In genomic region chr3:126577256-126577655, GRCh38 we compare ENCODE assay signal across 34 cellular contexts. TPM values are rescaled to one million over a fixed set of nuclear protein-coding genes. Genes with fewer than 3 reads are reported as not detected.
"Had no signal": no experiment of that assay in that cellular context is flagged by ENCODE, and none has a peak within 500 bp of the region (broad histone marks: within the 10 kb centered on the region; RNA-seq: fewer than 3 reads in every experiment).

No MANE protein-coding gene starts in this region.

- H3K36me3 Mint-ChIP-seq: activated naive CD8-positive, alpha-beta T cell treated with anti-CD3 and anti-CD28 coated beads for 36 hours had no signal

- H3K27me3 Mint-ChIP-seq: activated naive CD8-positive, alpha-beta T cell treated with anti-CD3 and anti-CD28 coated beads for 36 hours had no signal

- H3K27ac Mint-ChIP-seq: activated CD4-positive, alpha-beta T cell treated with anti-CD3 and anti-CD28 coated beads, Interleukin-2, amount 10 ng/mL, durations not matched to agents 24 days and 14 days; activated CD8-positive, alpha-beta T cell treated with anti-CD3 and anti-CD28 coated beads for 36 hours; activated naive CD8-positive, alpha-beta T cell treated with anti-CD3 and anti-CD28 coated beads for 36 hours; activated T-cell treated with anti-CD3 and anti-CD28 coated beads, Interleukin-2, amount 50 U/mL, for 72 hours; activated T-helper 17 cell treated with anti-CD3 and anti-CD28 coated beads, Interleukin-2, amount 50 U/mL, for 72 hours; T-helper 1 cell treated with Interleukin-12 subunit alpha and Interleukin-12 subunit beta and Interleukin-4 antibody, amounts not matched to agents 30 μg/mL and 1 μg/mL, for 36 hours; T-helper 2 cell treated with Interferon-gamma antibody and Interleukin-4, amounts not matched to agents 5 μg/mL and 100 μg/mL, for 36 hours had no signal

- H3K4me3 ChIP-seq: ascending aorta, cardiac muscle cell, SJCRH30, SK-N-MC had no signal

- H3K27me3 ChIP-seq: ascending aorta, cardiac muscle cell had no signal

- ATAC-seq: activated CD8-positive, alpha-beta T cell treated with anti-CD3 and anti-CD28 coated beads for 36 hours; activated T-cell treated with anti-CD3 and anti-CD28 coated beads, Interleukin-2, amount 50 U/mL, for 72 hours; activated T-helper 17 cell treated with anti-CD3 and anti-CD28 coated beads, Interleukin-2, amount 50 U/mL, for 72 hours had no signal

- H3K4me3 Mint-ChIP-seq: activated CD4-positive, alpha-beta T cell treated with anti-CD3 and anti-CD28 coated beads, Interleukin-2, amount 10 ng/mL, durations not matched to agents 24 days and 14 days; activated CD8-positive, alpha-beta T cell treated with anti-CD3 and anti-CD28 coated beads for 36 hours; activated naive CD8-positive, alpha-beta T cell treated with anti-CD3 and anti-CD28 coated beads for 36 hours; activated T-cell treated with anti-CD3 and anti-CD28 coated beads, Interleukin-2, amount 50 U/mL, for 72 hours; activated T-helper 17 cell treated with anti-CD3 and anti-CD28 coated beads, Interleukin-2, amount 50 U/mL, for 72 hours; central memory CD8-positive, alpha-beta T cell; T-helper 1 cell treated with Interleukin-12 subunit alpha and Interleukin-12 subunit beta and Interleukin-4 antibody, amounts not matched to agents 30 μg/mL and 1 μg/mL, for 36 hours; T-helper 2 cell treated with Interferon-gamma antibody and Interleukin-4, amounts not matched to agents 5 μg/mL and 100 μg/mL, for 36 hours had no signal

- H3K36me3 ChIP-seq: ascending aorta, cardiac muscle cell, SJCRH30 had no signal

- H3K27ac ChIP-seq: ascending aorta, cardiac muscle cell, SJCRH30, SK-N-MC had no signal

- FAIRE-seq: TTC549 had no signal

- H3K4me1 ChIP-seq: ascending aorta, SJCRH30 had no signal

- H3K4me1 Mint-ChIP-seq: activated CD4-positive, alpha-beta T cell treated with anti-CD3 and anti-CD28 coated beads, Interleukin-2, amount 10 ng/mL, durations not matched to agents 24 days and 14 days; activated T-helper 17 cell treated with anti-CD3 and anti-CD28 coated beads, Interleukin-2, amount 50 U/mL, for 72 hours; central memory CD8-positive, alpha-beta T cell had no signal

- DNase-seq: activated CD4-positive, alpha-beta T cell treated with anti-CD3 and anti-CD28 coated beads, Interleukin-2, amount 10 ng/mL, durations not matched to agents 24 days and 14 days; activated CD4-positive, alpha-beta T cell treated with anti-CD3 and anti-CD28 coated beads, Interleukin-2, amount 50 U/mL, for 4 hours; activated CD8-positive, alpha-beta T cell treated with anti-CD3 and anti-CD28 coated beads for 36 hours; activated effector memory CD4-positive, alpha-beta T cell treated with anti-CD3 and anti-CD28 coated beads, Interleukin-2, amount 50 U/mL, for 16 hours; activated naive CD4-positive, alpha-beta T cell; activated naive CD4-positive, alpha-beta T cell treated with anti-CD3 and anti-CD28 coated beads, Interleukin-2, amount 50 U/mL, for 16 hours; activated naive CD8-positive, alpha-beta T cell treated with anti-CD3 and anti-CD28 coated beads for 36 hours; activated T-cell treated with anti-CD3 and anti-CD28 coated beads, Interleukin-2, amount 50 U/mL, for 1 hour; activated T-cell treated with anti-CD3 and anti-CD28 coated beads, Interleukin-2, amount 50 U/mL, for 72 hours; amygdala; NCI-H1092 treated with DMSO at 0.1 percent for 48 hours; NCI-H1417; NCI-H146; NCI-H187; NCI-H2081; NCI-H2171 treated with DMSO at 0.1 percent for 48 hours; NCI-H2227 treated with DMSO at 0.1 percent for 48 hours; NCI-H524 treated with DMSO at 0.1 percent for 48 hours; OCI-M1; SHP77; SJCRH30 had no signal

- H3K9me3 ChIP-seq: SJCRH30 had no signal

- H3K9me3 Mint-ChIP-seq: activated CD4-positive, alpha-beta T cell treated with anti-CD3 and anti-CD28 coated beads, Interleukin-2, amount 10 ng/mL, durations not matched to agents 24 days and 14 days; activated CD8-positive, alpha-beta T cell treated with anti-CD3 and anti-CD28 coated beads for 36 hours; activated naive CD8-positive, alpha-beta T cell treated with anti-CD3 and anti-CD28 coated beads for 36 hours; activated T-cell treated with anti-CD3 and anti-CD28 coated beads, Interleukin-2, amount 50 U/mL, for 72 hours; activated T-helper 17 cell treated with anti-CD3 and anti-CD28 coated beads, Interleukin-2, amount 50 U/mL, for 72 hours; central memory CD8-positive, alpha-beta T cell; T-helper 1 cell treated with Interleukin-12 subunit alpha and Interleukin-12 subunit beta and Interleukin-4 antibody, amounts not matched to agents 30 μg/mL and 1 μg/mL, for 36 hours; T-helper 2 cell treated with Interferon-gamma antibody and Interleukin-4, amounts not matched to agents 5 μg/mL and 100 μg/mL, for 36 hours had no signal

RNA-seq across cellular contexts. Expression of gene C3orf22, which starts 18.5 kb away (rescaled TPM):
- total RNA-seq: activated CD4-positive, alpha-beta T cell treated with anti-CD3 and anti-CD28 coated beads, Interleukin-2, amount 10 ng/mL, durations not matched to agents 24 days and 14 days; activated CD8-positive, alpha-beta memory T cell treated with anti-CD3 and anti-CD28 coated beads for 36 hours; activated CD8-positive, alpha-beta T cell treated with anti-CD3 and anti-CD28 coated beads for 36 hours; activated naive CD8-positive, alpha-beta T cell treated with anti-CD3 and anti-CD28 coated beads for 36 hours; activated T-cell treated with anti-CD3 and anti-CD28 coated beads, Interleukin-2, amount 50 U/mL, for 72 hours; activated T-helper 17 cell treated with anti-CD3 and anti-CD28 coated beads, Interleukin-2, amount 50 U/mL, for 72 hours; ascending aorta; cardiac muscle cell; chondrocyte; M059J; NCI-H460; RPMI7951; SJCRH30 had no signal
- polyA plus RNA-seq: cardiac muscle cell had no signal

RNA-seq across cellular contexts. Expression of gene CHST13, which starts 53.3 kb away (rescaled TPM):
- total RNA-seq: activated CD4-positive, alpha-beta T cell treated with anti-CD3 and anti-CD28 coated beads, Interleukin-2, amount 10 ng/mL, durations not matched to agents 24 days and 14 days; activated CD8-positive, alpha-beta memory T cell treated with anti-CD3 and anti-CD28 coated beads for 36 hours; activated CD8-positive, alpha-beta T cell treated with anti-CD3 and anti-CD28 coated beads for 36 hours; activated naive CD8-positive, alpha-beta T cell treated with anti-CD3 and anti-CD28 coated beads for 36 hours; activated T-cell treated with anti-CD3 and anti-CD28 coated beads, Interleukin-2, amount 50 U/mL, for 72 hours; activated T-helper 17 cell treated with anti-CD3 and anti-CD28 coated beads, Interleukin-2, amount 50 U/mL, for 72 hours; ascending aorta; chondrocyte; M059J; NCI-H460; RPMI7951; SJCRH30 had no signal

RNA-seq across cellular contexts. Expression of gene UROC1, which starts 59.7 kb away (rescaled TPM):
- total RNA-seq: activated CD4-positive, alpha-beta T cell treated with anti-CD3 and anti-CD28 coated beads, Interleukin-2, amount 10 ng/mL, durations not matched to agents 24 days and 14 days; activated CD8-positive, alpha-beta memory T cell treated with anti-CD3 and anti-CD28 coated beads for 36 hours; activated CD8-positive, alpha-beta T cell treated with anti-CD3 and anti-CD28 coated beads for 36 hours; activated naive CD8-positive, alpha-beta T cell treated with anti-CD3 and anti-CD28 coated beads for 36 hours; activated T-cell treated with anti-CD3 and anti-CD28 coated beads, Interleukin-2, amount 50 U/mL, for 72 hours; activated T-helper 17 cell treated with anti-CD3 and anti-CD28 coated beads, Interleukin-2, amount 50 U/mL, for 72 hours; ascending aorta; cardiac muscle cell; chondrocyte; NCI-H460; RPMI7951; SJCRH30 had no signal
- polyA plus RNA-seq: cardiac muscle cell had no signal
